Comparison of ENCODE assay signal across 20 cellular contexts in the genomic region with DNA sequence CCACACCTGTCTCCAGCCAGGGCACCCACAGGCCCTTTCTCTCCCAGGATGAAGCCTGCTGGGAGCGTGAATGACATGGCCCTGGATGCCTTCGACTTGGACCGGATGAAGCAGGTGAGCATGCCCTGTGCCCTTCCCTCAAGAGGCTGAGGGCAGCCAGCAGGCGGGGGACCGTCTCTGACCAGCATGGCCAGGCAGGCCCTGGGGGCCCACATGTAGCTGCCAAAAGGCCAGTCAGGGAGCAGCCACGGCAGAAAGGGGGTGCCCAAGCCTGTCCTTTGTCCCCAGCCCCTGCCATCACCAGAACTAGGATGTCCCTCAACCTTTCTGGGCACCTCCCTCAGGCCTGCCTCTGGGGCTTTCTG. TPM values are rescaled to one million over a fixed set of nuclear protein-coding genes. Genes with fewer than 3 reads are reported as not detected.
DNase-seq lines count a peak whose midpoint lies in the region; ATAC-seq, FAIRE-seq and TF ChIP-seq lines count a peak whose summit lies in the region.
"Had no signal": no experiment of that assay in that cellular context is flagged by ENCODE, and none has a peak within 500 bp of the region (broad histone marks: within the 10 kb centered on the region; RNA-seq: fewer than 3 reads in every experiment).

No MANE protein-coding gene starts in this region.

- H3K9me2 ChIP-seq in hepatocyte (replicated peaks; ENCODE audit: insufficient read depth): no peaks in the 10 kb centered on the region

- H3K79me2 ChIP-seq in hepatocyte: no peaks in the 10 kb centered on the region

- no peaks in the 10 kb centered on the region for H3K27me3 Mint-ChIP-seq in CD8-positive, alpha-beta T cell (ENCODE audit: low read depth)
- no peaks in the 10 kb centered on the region for H3K27me3 Mint-ChIP-seq in stimulated activated memory B cell treated with anti-CD40 and anti-IgM and Interleukin-4, amounts not matched to agents 10 μg/mL and 1 μg/mL and 100 μg/mL, for 72 hours
- H3K27me3 Mint-ChIP-seq: IgD-negative memory B cell, progenitor cell of endocrine pancreas had no signal

- H4K20me1 ChIP-seq in hepatocyte (ENCODE audit: insufficient read depth, poor library complexity, severe bottlenecking): no peaks in the 10 kb centered on the region

- no peaks in the 10 kb centered on the region for H3K27me3 ChIP-seq in CD8-positive, alpha-beta T cell (ENCODE audit: insufficient read depth, low read length)
- no peaks in the 10 kb centered on the region for H3K27me3 ChIP-seq in hepatocyte
- H3K27me3 ChIP-seq: colonic mucosa, foreskin keratinocyte, spleen had no signal

- no peaks in the 10 kb centered on the region for H3K9me3 Mint-ChIP-seq in CD8-positive, alpha-beta T cell
- no peaks in the 10 kb centered on the region for H3K9me3 Mint-ChIP-seq in stimulated activated memory B cell treated with anti-CD40 and anti-IgM and Interleukin-4, amounts not matched to agents 10 μg/mL and 1 μg/mL and 100 μg/mL, for 72 hours
- H3K9me3 Mint-ChIP-seq: IgD-negative memory B cell had no signal

- H3K36me3 ChIP-seq in CD8-positive, alpha-beta T cell (ENCODE audit: insufficient read depth, low read length): peaks cover 70% of the 10 kb centered on the region
- no peaks in the 10 kb centered on the region for H3K36me3 ChIP-seq in hepatocyte (replicated peaks; ENCODE audit: insufficient read depth, low read depth)
- H3K36me3 ChIP-seq: colonic mucosa, left ventricle myocardium inferior had no signal

- H3K9me3 ChIP-seq in CD8-positive, alpha-beta T cell (ENCODE audit: low read length): no peaks in the 10 kb centered on the region
- no peaks in the 10 kb centered on the region for H3K9me3 ChIP-seq in hepatocyte (ENCODE audit: low read depth)
- H3K9me3 ChIP-seq: colonic mucosa, left ventricle myocardium inferior, spleen had no signal

- WGBS in hepatocyte (ENCODE audit: low lambda C conversion rate, missing lambda C conversion rate): 87% methylated on average over 6 of the region's 6 CpGs

- H3K27ac Mint-ChIP-seq in CD8-positive, alpha-beta T cell: peak overlapping the region; percentile 55
- peak overlapping the region; percentile 37 for H3K27ac Mint-ChIP-seq in stimulated activated memory B cell treated with anti-CD40 and anti-IgM and Interleukin-4, amounts not matched to agents 10 μg/mL and 1 μg/mL and 100 μg/mL, for 72 hours

- DNase-seq in CD8-positive, alpha-beta T cell: no peak
- no peak for DNase-seq in hepatocyte (ENCODE audit: low spot score)
- no peak for DNase-seq in GM12891 (ENCODE audit: insufficient read length, low spot score)
- no peak for DNase-seq in Kasumi-1 (lab: John Stamatoyannopoulos, UW)
- DNase-seq in NCI-H1092 (lab: John Stamatoyannopoulos, UW): no peak
- DNase-seq in OCI-M2 (lab: John Stamatoyannopoulos, UW; ENCODE audit: unreplicated experiment): no peak
- DNase-seq: activated CD4-positive, CD25-positive, alpha-beta regulatory T cell treated with anti-CD3 and anti-CD28 coated beads, Interleukin-2, amount 50 U/mL, for 72 hours; activated gamma-delta T cell; aorta; foreskin keratinocyte; left ventricle myocardium inferior; NCI-H446 treated with DMSO at 0.1 percent for 48 hours; spleen; trophoblast cell had no signal

- FAIRE-seq in GM12891 (lab: Jason Lieb, UNC): no peak

- no peak for TF ChIP-seq CTCF in CD8-positive, alpha-beta T cell (IDR thresholded peaks at IDR 0.05)
- TF ChIP-seq CTCF in VCaP (conservative IDR thresholded peaks at IDR 0.05) (no peak), hepatocyte (IDR thresholded peaks at IDR 0.05; ENCODE audit: poor library complexity) (no peak)

- peak overlapping the region; percentile 28 for H3K4me2 ChIP-seq in hepatocyte

- POLR2A ChIA-PET in CD8-positive, alpha-beta T cell (lab: Charles Lee): interaction anchor here (1.1 to 1.2 kb wide), 2 partner anchors 10 to 18 kb away, joined by 3 read pairs; partner anchors contain the start of gene DEGS2

- no peak overlapping the region for H3K4me3 Mint-ChIP-seq in CD8-positive, alpha-beta T cell
- H3K4me3 Mint-ChIP-seq in stimulated activated memory B cell treated with anti-CD40 and anti-IgM and Interleukin-4, amounts not matched to agents 10 μg/mL and 1 μg/mL and 100 μg/mL, for 72 hours: no peak overlapping the region
- H3K4me3 Mint-ChIP-seq: IgD-negative memory B cell had no signal

- peaks cover under 1% of the 10 kb centered on the region for H3K4me1 ChIP-seq in CD8-positive, alpha-beta T cell (ENCODE audit: insufficient read depth, low read length)
- peaks cover 49% of the 10 kb centered on the region for H3K4me1 ChIP-seq in hepatocyte (ENCODE audit: insufficient read depth)
- H3K4me1 ChIP-seq: foreskin keratinocyte had no signal

- H3K4me1 Mint-ChIP-seq in CD8-positive, alpha-beta T cell (ENCODE audit: low read depth): peaks cover 16% of the 10 kb centered on the region
- peaks cover 18% of the 10 kb centered on the region for H3K4me1 Mint-ChIP-seq in stimulated activated memory B cell treated with anti-CD40 and anti-IgM and Interleukin-4, amounts not matched to agents 10 μg/mL and 1 μg/mL and 100 μg/mL, for 72 hours

- peaks cover 75% of the 10 kb centered on the region for H3K36me3 Mint-ChIP-seq in CD8-positive, alpha-beta T cell
- H3K36me3 Mint-ChIP-seq in stimulated activated memory B cell treated with anti-CD40 and anti-IgM and Interleukin-4, amounts not matched to agents 10 μg/mL and 1 μg/mL and 100 μg/mL, for 72 hours: peaks cover 48% of the 10 kb centered on the region

- TF ChIP-seq POLR2A in GM12891 (IDR thresholded peaks at IDR 0.05; ENCODE audit: low read depth, low read length): no peak

- CTCF ChIA-PET in CD8-positive, alpha-beta T cell (lab: Charles Lee): interaction anchor here (1.0 to 1.6 kb wide), 2 partner anchors 16 to 52 kb away, joined by 3 to 6 read pairs; no protein-coding TSS in a partner anchor

- ATAC-seq in CD8-positive, alpha-beta T cell: no peak
- ATAC-seq in stimulated activated memory B cell treated with anti-CD40 and anti-IgM and Interleukin-4, amounts not matched to agents 10 μg/mL and 1 μg/mL and 100 μg/mL, for 72 hours: no peak
- ATAC-seq: SK-N-SH treated with all-trans-retinoic acid at 6 μM for 48 hours had no signal

- H3K4me3 ChIP-seq in CD8-positive, alpha-beta T cell (ENCODE audit: low read depth, low read length): no peak overlapping the region
- no peak overlapping the region for H3K4me3 ChIP-seq in hepatocyte
- H3K4me3 ChIP-seq: colonic mucosa, spleen had no signal

- H3K27ac ChIP-seq in CD8-positive, alpha-beta T cell (ENCODE audit: low read depth, low read length): no peak overlapping the region
- H3K27ac ChIP-seq in VCaP (peak overlapping the region; percentile 83), hepatocyte (peak overlapping the region; percentile 90)
- H3K27ac ChIP-seq: foreskin keratinocyte had no signal

- intact Hi-C loops in CD8-positive, alpha-beta T cell (cut with DNase I, micrococcal nuclease): no loop called here

- H2AFZ ChIP-seq in hepatocyte: no peak overlapping the region

TF ChIP-seq in GM12891, 5 proteins besides CTCF, POLR2A, EP300 and RAD21:
- TF ChIP-seq TAF1 (IDR thresholded peaks at IDR 0.05; ENCODE audit: low read depth, low read length): no peak

RNA-seq across cellular contexts. Expression of gene DEGS2, which starts 18.3 kb away (rescaled TPM):
- total RNA-seq in CD8-positive, alpha-beta T cell: under 1 TPM; 0.22 to 0.60 TPM
- total RNA-seq in hepatocyte: 1.8 and 5.3 TPM in 2 replicates
- 7.7 and 11.8 TPM in 2 replicates for polyA plus RNA-seq in hepatocyte
- 0.99 TPM for polyA plus RNA-seq in GM12891 (2012; ENCODE audit: low read depth, missing spikeins)
- total RNA-seq: left ventricle myocardium inferior had no signal
